ENCODE assay signal across 8 cellular contexts in the genomic region with DNA sequence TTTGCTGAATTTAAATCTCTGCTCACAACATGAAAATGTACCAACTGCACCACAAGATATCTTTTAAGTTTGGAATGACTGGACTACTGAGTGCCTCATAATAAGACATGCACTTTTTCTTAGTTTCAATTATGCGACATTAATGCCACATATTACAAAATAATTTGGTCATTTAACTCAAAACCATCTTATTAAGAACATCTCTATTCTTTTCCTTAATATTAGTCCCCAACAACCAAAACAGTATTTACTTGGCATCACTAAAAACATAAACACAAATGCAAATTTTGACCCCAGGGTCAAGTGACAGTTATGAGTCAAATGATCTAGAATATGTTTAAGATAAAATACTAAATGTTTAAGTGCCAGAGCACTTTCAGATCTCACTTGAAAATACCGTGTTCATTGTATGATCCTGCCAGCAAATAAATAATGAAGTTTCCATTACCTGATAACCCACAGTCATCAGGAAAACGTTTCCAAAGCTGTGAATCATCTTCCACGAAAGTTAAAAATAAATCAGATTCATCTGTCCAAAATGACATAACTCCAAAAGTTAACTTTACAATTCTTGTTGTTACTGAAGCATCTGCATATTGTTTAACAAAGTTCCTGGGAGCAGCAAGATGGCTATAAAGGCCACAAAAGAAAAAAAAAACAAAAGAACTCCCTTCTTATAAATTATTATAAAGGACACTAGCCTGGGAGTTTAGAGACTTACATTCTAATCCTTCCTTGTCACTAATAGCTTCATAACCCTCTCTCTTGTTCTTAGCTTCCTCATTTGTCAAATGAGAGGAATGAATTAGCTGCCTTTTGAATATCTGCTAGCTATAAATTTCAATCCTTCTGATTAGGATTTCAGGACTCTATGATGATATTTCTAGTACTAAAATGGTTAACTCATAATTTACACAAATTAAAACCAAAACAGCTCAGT. TPM values are rescaled to one million over a fixed set of nuclear protein-coding genes. Genes with fewer than 3 reads are reported as not detected.
DNase-seq lines count a peak whose midpoint lies in the region; ATAC-seq and TF ChIP-seq lines count a peak whose summit lies in the region.

No MANE protein-coding gene starts in this region.

- H3K27me3 ChIP-seq in endocrine pancreas (ENCODE audit: control insufficient read depth, insufficient read depth, low read length) (no peaks in the 10 kb centered on the region), colonic mucosa (no peaks in the 10 kb centered on the region)

- H3K4me3 ChIP-seq in endocrine pancreas (ENCODE audit: control insufficient read depth, insufficient read depth, low read length) (peak overlapping the region; percentile 37), colonic mucosa (no peak overlapping the region)

- H3K36me3 Mint-ChIP-seq in activated naive CD4-positive, alpha-beta T cell treated with anti-CD3 and anti-CD28 coated beads, Interleukin-2, amount 50 U/mL, for 72 hours = peaks cover 12 to 26% of the 10 kb centered on the region in 2 donors

- H3K9me3 ChIP-seq in endocrine pancreas (ENCODE audit: control insufficient read depth, low read length) (no peaks in the 10 kb centered on the region), colonic mucosa (no peaks in the 10 kb centered on the region)

- ATAC-seq in activated naive CD4-positive, alpha-beta T cell treated with anti-CD3 and anti-CD28 coated beads, Interleukin-2, amount 50 U/mL, for 72 hours = peak; percentile 69 to 78
- ATAC-seq in HG03520 (IDR thresholded peaks at IDR 0.05; ENCODE audit: unreplicated experiment) (peak; percentile 82), GM21737 (IDR thresholded peaks at IDR 0.05; ENCODE audit: unreplicated experiment) (no peak)

- H3K9me3 Mint-ChIP-seq in activated naive CD4-positive, alpha-beta T cell treated with anti-CD3 and anti-CD28 coated beads, Interleukin-2, amount 50 U/mL, for 72 hours = peaks cover 0 to 4% of the 10 kb centered on the region in 2 donors

- DNase-seq in activated naive CD4-positive, alpha-beta T cell treated with anti-CD3 and anti-CD28 coated beads, Interleukin-2, amount 50 U/mL, for 72 hours (ENCODE audit: low spot score in 2 of 2) = no peak
- no peak for DNase-seq in activated naive CD4-positive, alpha-beta T cell (lab: John Stamatoyannopoulos, UW)
- DNase-seq in stromal cell of bone marrow (ENCODE audit: low read depth) (peak; percentile 33), colonic mucosa (no peak), DMS79 (lab: John Stamatoyannopoulos, UW) (no peak)

- H3K27ac ChIP-seq in colonic mucosa = no peak overlapping the region

- TF ChIP-seq CTCF in colonic mucosa (IDR thresholded peaks at IDR 0.05) = no peak

- intact Hi-C loops in colonic mucosa (cut with DNase I) = no loop called here

- H3K9ac ChIP-seq in endocrine pancreas (ENCODE audit: control insufficient read depth, insufficient read depth, low read length) (no peak overlapping the region), colonic mucosa (ENCODE audit: low read depth in 2 of 2, low read length in 2 of 2) (no peak overlapping the region)

- H3K27ac Mint-ChIP-seq in activated naive CD4-positive, alpha-beta T cell treated with anti-CD3 and anti-CD28 coated beads, Interleukin-2, amount 50 U/mL, for 72 hours = peak overlapping the region; percentile 74 to 91

- H3K4me1 ChIP-seq in endocrine pancreas (ENCODE audit: control insufficient read depth, insufficient read depth, low read length) = peaks cover 22% of the 10 kb centered on the region
- H3K4me1 ChIP-seq in colonic mucosa = no peaks in the 10 kb centered on the region

- H3K36me3 ChIP-seq in endocrine pancreas (ENCODE audit: control insufficient read depth, insufficient read depth, low read length) (no peaks in the 10 kb centered on the region), colonic mucosa (no peaks in the 10 kb centered on the region)

RNA-seq across cellular contexts. Expression of gene AP4S1, which starts 30.5 kb away (rescaled TPM):
- total RNA-seq in activated naive CD4-positive, alpha-beta T cell treated with anti-CD3 and anti-CD28 coated beads, Interleukin-2, amount 50 U/mL, for 72 hours = 1 to 10 TPM; 2.8 to 4.0 TPM
- 1 to 10 TPM; 3.3 to 4.9 TPM for total RNA-seq in colonic mucosa

RNA-seq across cellular contexts. Expression of gene STRN3, which starts 31.2 kb away (rescaled TPM):
- 10 to 100 TPM; 22.5 to 25.9 TPM for total RNA-seq in activated naive CD4-positive, alpha-beta T cell treated with anti-CD3 and anti-CD28 coated beads, Interleukin-2, amount 50 U/mL, for 72 hours
- 10 to 100 TPM; 23.6 to 41.1 TPM for total RNA-seq in colonic mucosa
